In genomic region chr4:3202836-3203820, GRCh38 we compare ENCODE assay signal across 9 cellular contexts. TPM values are rescaled to one million over a fixed set of nuclear protein-coding genes. Genes with fewer than 3 reads are reported as not detected.
A peak's percentile ranks its signal among the peaks of the same experiment; 100 is the strongest.
DNase-seq lines count a peak whose midpoint lies in the region; ATAC-seq and TF ChIP-seq lines count a peak whose summit lies in the region.
"Had no signal": no experiment of that assay in that cellular context is flagged by ENCODE, and none has a peak within 500 bp of the region (broad histone marks: within the 10 kb centered on the region; RNA-seq: fewer than 3 reads in every experiment).

No MANE protein-coding gene starts in this region.

- TF ChIP-seq CTCF in left lung (IDR thresholded peaks at IDR 0.05) = no peak
- no peak for TF ChIP-seq CTCF in dorsolateral prefrontal cortex (IDR thresholded peaks at IDR 0.05 in 54 of 56, conservative IDR thresholded peaks at IDR 0.05 in 2 of 56; ENCODE audit: low read depth in 1 of 56, partially characterized antibody in 56 of 56)

- ATAC-seq in GM21529 (IDR thresholded peaks at IDR 0.05; ENCODE audit: unreplicated experiment) (peak; percentile 26), left lung (no peak), HG03025 (IDR thresholded peaks at IDR 0.05; ENCODE audit: low FRiP score, unreplicated experiment) (no peak)
- ATAC-seq: WTC11 had no signal

- peaks cover 0 to 64% of the 10 kb centered on the region in 2 donors for H3K36me3 ChIP-seq in left lung

- no peaks in the 10 kb centered on the region for H3K27me3 ChIP-seq in left lung
- no peaks in the 10 kb centered on the region for H3K27me3 ChIP-seq in dorsolateral prefrontal cortex

- peak; percentile 12 for DNase-seq in activated T-cell treated with anti-CD3 and anti-CD28 coated beads for 24 hours (ENCODE audit: low read depth)
- no peak for DNase-seq in left lung
- peak; percentile 9 for DNase-seq in stimulated activated CD8-positive, alpha-beta memory T cell treated with anti-CD3 and anti-CD28 coated beads, Interleukin-4, amount 100 ng/mL, for 24 hours (ENCODE audit: low read depth)
- no peak for DNase-seq in T-helper 9 cell
- DNase-seq in dorsolateral prefrontal cortex = no peak
- DNase-seq in HUDEP-2 (lab: John Stamatoyannopoulos, UW; ENCODE audit: unreplicated experiment in 76 of 76) = no peak

- H3K4me1 ChIP-seq in left lung = peaks cover 17 to 40% of the 10 kb centered on the region in 2 donors

- H3K27ac ChIP-seq in left lung = peak overlapping the region; percentile 24 to 68
- peak overlapping the region in 24 of 59 donors; percentile 1 to 59 (median 26) for H3K27ac ChIP-seq in dorsolateral prefrontal cortex

- H3K4me3 ChIP-seq in left lung = no peak overlapping the region
- H3K4me3 ChIP-seq in dorsolateral prefrontal cortex = no peak overlapping the region

- intact Hi-C loops in left lung (cut with DNase I) (no loop called here), dorsolateral prefrontal cortex (cut with DNase I) (no loop called here)

- H3K9me3 ChIP-seq in left lung = no peaks in the 10 kb centered on the region

RNA-seq across cellular contexts. Expression of gene MSANTD1, which starts 45.8 kb away (rescaled TPM):
- 1 to 10 TPM; 1.1 to 1.4 TPM for total RNA-seq in left lung
- total RNA-seq in dorsolateral prefrontal cortex = 10 to 100 TPM in 16 of 120 experiments, 1 to 10 TPM in 104; 3.0 to 16.7 (median 6.9) TPM

Comparison
In these comparisons a context has a peak if more than half of its experiments do, and no peak if none do; other contexts are left out.
1. DNase-seq: peak in activated T-cell treated with anti-CD3 and anti-CD28 coated beads for 24 hours (single experiment) and stimulated activated CD8-positive, alpha-beta memory T cell treated with anti-CD3 and anti-CD28 coated beads, Interleukin-4, amount 100 ng/mL, for 24 hours (single experiment); none in left lung (0 of 2), T-helper 9 cell (single experiment), dorsolateral prefrontal cortex (0 of 10) and HUDEP-2 (0 of 76).